ENCODE assay signal across 1 cellular context in the genomic region with DNA sequence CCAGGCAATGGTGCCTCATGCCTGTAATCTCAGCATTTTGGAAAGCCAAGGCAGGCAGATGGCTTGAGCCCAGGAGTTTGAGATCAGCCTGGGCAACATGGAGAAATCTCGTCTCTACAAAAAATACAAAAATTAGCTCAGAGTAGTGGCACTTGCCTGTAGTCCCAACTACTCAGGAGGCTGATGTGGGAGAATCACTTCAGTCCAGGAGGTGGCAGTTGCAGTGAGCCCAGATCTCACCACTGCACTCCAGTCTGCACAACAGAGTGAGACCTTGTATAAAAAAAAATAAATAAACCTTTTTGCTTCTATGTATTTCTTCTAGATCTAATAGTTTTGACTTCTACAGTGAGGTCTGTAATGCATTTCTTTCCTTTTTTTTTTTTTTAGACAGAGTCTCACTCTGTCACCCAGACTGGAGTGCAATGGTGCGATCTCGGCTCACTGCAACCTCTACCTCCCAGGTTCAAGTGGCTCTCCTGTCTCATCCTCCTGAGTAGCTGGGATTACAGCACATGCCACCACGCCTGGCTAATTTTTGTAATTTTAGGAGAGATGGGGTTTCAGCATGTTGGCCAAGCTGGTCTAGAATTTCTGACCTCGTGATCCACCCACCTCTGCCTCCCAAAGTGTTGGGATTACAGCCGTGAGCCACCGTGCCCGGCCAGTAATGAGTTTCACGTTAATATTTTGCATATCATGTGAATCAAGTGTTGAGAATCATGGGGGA.
TF ChIP-seq lines count a peak whose summit lies in the region.

No MANE protein-coding gene starts in this region.

TF ChIP-seq in HCT116, 20 proteins besides CTCF, POLR2A, EP300 and RAD21:
- no peak for TF ChIP-seq JUND (IDR thresholded peaks at IDR 0.05)
- TF ChIP-seq EGR1 (IDR thresholded peaks at IDR 0.05; ENCODE audit: low read depth), result no peak
- no peak for TF ChIP-seq MAX (IDR thresholded peaks at IDR 0.05)
- no peak for TF ChIP-seq ZFX (IDR thresholded peaks at IDR 0.05)
- no peak for TF ChIP-seq YY1 (IDR thresholded peaks at IDR 0.05; ENCODE audit: extremely low read depth, insufficient replicate concordance, low read depth, low read length)
- no peak for TF ChIP-seq ELF1 (IDR thresholded peaks at IDR 0.05; ENCODE audit: borderline replicate concordance, low read depth)
- no peak for TF ChIP-seq SIN3A (IDR thresholded peaks at IDR 0.05; ENCODE audit: low read depth)
- no peak for TF ChIP-seq REST (IDR thresholded peaks at IDR 0.05; ENCODE audit: low read depth)
- TF ChIP-seq EZH2phosphoT487 (IDR thresholded peaks at IDR 0.05; ENCODE audit: borderline replicate concordance), result no peak
- TF ChIP-seq, protein P1, sequence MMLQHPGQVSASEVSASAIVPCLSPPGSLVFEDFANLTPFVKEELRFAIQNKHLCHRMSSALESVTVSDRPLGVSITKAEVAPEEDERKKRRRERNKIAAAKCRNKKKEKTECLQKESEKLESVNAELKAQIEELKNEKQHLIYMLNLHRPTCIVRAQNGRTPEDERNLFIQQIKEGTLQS (IDR thresholded peaks at IDR 0.05), result no peak
- no peak for TF ChIP-seq FOSL1 (IDR thresholded peaks at IDR 0.05; ENCODE audit: low read depth)
- TF ChIP-seq EZH2 (IDR thresholded peaks at IDR 0.05), result no peak
